ENCODE assay signal across 10 cellular contexts in genomic region chr14:95490727-95491451, GRCh38. TPM values are rescaled to one million over a fixed set of nuclear protein-coding genes. Genes with fewer than 3 reads are reported as not detected.
A peak's percentile ranks its signal among the peaks of the same experiment; 100 is the strongest.
DNase-seq lines count a peak whose midpoint lies in the region; ATAC-seq and TF ChIP-seq lines count a peak whose summit lies in the region.
"Had no signal": no experiment of that assay in that cellular context is flagged by ENCODE, and none has a peak within 500 bp of the region (broad histone marks: within the 10 kb centered on the region; RNA-seq: fewer than 3 reads in every experiment).

No MANE protein-coding gene starts in this region.

- H3K9me3 ChIP-seq in GM23248 (ENCODE audit: low read depth) (no peaks in the 10 kb centered on the region), heart left ventricle (no peaks in the 10 kb centered on the region), gastrocnemius medialis (no peaks in the 10 kb centered on the region)
- H3K9me3 ChIP-seq: body of pancreas had no signal

- H3K27ac ChIP-seq in GM23248 (no peak overlapping the region), heart left ventricle (peak overlapping the region in 4 of 12 donors; percentile 6 to 54 (median 40)), gastrocnemius medialis (peak overlapping the region in 3 of 4 donors; percentile 49 to 88 (median 81))
- H3K27ac ChIP-seq: body of pancreas had no signal

- no peak overlapping the region for H3K4me2 ChIP-seq in GM23248 (ENCODE audit: unreplicated experiment)

- in situ Hi-C loops in GM23248 (cut with MboI), result no loop called here
- in situ Hi-C loops in gastrocnemius medialis (cut with MboI; ENCODE audit: low sequenced_read_pairs in 4 of 4), result no loop called here

- H3K4me1 ChIP-seq in GM23248 (ENCODE audit: insufficient read depth) (0 out of 2 replicates have a peak, but pooled peaks cover 6% of the 10 kb centered on the region), heart left ventricle (peaks cover 0 to 54% (median 29%) of the 10 kb centered on the region in 12 donors), gastrocnemius medialis (peaks cover 27 to 31% of the 10 kb centered on the region in 2 donors)
- H3K4me1 ChIP-seq: body of pancreas had no signal

- TF ChIP-seq CTCF in heart left ventricle (IDR thresholded peaks at IDR 0.05), result no peak
- no peak for TF ChIP-seq CTCF in gastrocnemius medialis (IDR thresholded peaks at IDR 0.05 in 4 of 5, conservative IDR thresholded peaks at IDR 0.05 in 1 of 5)

- H3K9me2 ChIP-seq in GM23248 (ENCODE audit: insufficient read depth), result no peaks in the 10 kb centered on the region

- peaks cover 35% of the 10 kb centered on the region for H3K36me3 Mint-ChIP-seq in activated T-helper 1 cell treated with anti-CD3 and anti-CD28 coated beads, Interleukin-12 subunit alpha, Interleukin-12 subunit beta, Interleukin-2, Interleukin-4 antibody, amounts not matched to agents 30 ng/mL and 10 ng/mL and 1 ng/mL, durations not matched to agents 14 hours and 24 hours and 36 hours (ENCODE audit: low read depth)

- no peak overlapping the region for H3K4me3 Mint-ChIP-seq in activated T-helper 1 cell treated with anti-CD3 and anti-CD28 coated beads, Interleukin-12 subunit alpha, Interleukin-12 subunit beta, Interleukin-2, Interleukin-4 antibody, amounts not matched to agents 30 ng/mL and 10 ng/mL and 1 ng/mL, durations not matched to agents 14 hours and 24 hours and 36 hours

- no peaks in the 10 kb centered on the region for H3K27me3 Mint-ChIP-seq in activated T-helper 1 cell treated with anti-CD3 and anti-CD28 coated beads, Interleukin-12 subunit alpha, Interleukin-12 subunit beta, Interleukin-2, Interleukin-4 antibody, amounts not matched to agents 30 ng/mL and 10 ng/mL and 1 ng/mL, durations not matched to agents 14 hours and 24 hours and 36 hours (ENCODE audit: insufficient read depth)

- no peaks in the 10 kb centered on the region for H3K36me3 ChIP-seq in GM23248 (ENCODE audit: low read depth)
- H3K36me3 ChIP-seq in heart left ventricle, result peaks cover 0 to 8% (median 0%) of the 10 kb centered on the region in 9 donors
- no peaks in the 10 kb centered on the region for H3K36me3 ChIP-seq in gastrocnemius medialis

- peaks cover 7% of the 10 kb centered on the region for H3K9me3 Mint-ChIP-seq in activated T-helper 1 cell treated with anti-CD3 and anti-CD28 coated beads, Interleukin-12 subunit alpha, Interleukin-12 subunit beta, Interleukin-2, Interleukin-4 antibody, amounts not matched to agents 30 ng/mL and 10 ng/mL and 1 ng/mL, durations not matched to agents 14 hours and 24 hours and 36 hours

- peaks cover 46% of the 10 kb centered on the region for H3K4me1 Mint-ChIP-seq in activated T-helper 1 cell treated with anti-CD3 and anti-CD28 coated beads, Interleukin-12 subunit alpha, Interleukin-12 subunit beta, Interleukin-2, Interleukin-4 antibody, amounts not matched to agents 30 ng/mL and 10 ng/mL and 1 ng/mL, durations not matched to agents 14 hours and 24 hours and 36 hours (ENCODE audit: low read depth)

- no peaks in the 10 kb centered on the region for H3K79me2 ChIP-seq in GM23248 (ENCODE audit: insufficient read depth)

- H3K9ac ChIP-seq in GM23248, result no peak overlapping the region

- no peak overlapping the region for H2AFZ ChIP-seq in GM23248

- H3K27ac Mint-ChIP-seq in activated T-helper 1 cell treated with anti-CD3 and anti-CD28 coated beads, Interleukin-12 subunit alpha, Interleukin-12 subunit beta, Interleukin-2, Interleukin-4 antibody, amounts not matched to agents 30 ng/mL and 10 ng/mL and 1 ng/mL, durations not matched to agents 14 hours and 24 hours and 36 hours, result peak overlapping the region; percentile 27

- WGBS in GM23248 (ENCODE audit: low coverage in 1 of 2, low lambda C conversion rate in 2 of 2, missing lambda C conversion rate in 2 of 2), 2 experiments, result 36 to 38% methylated on average over 10 of the region's 10 CpGs
- 60 to 85% (median 75%) methylated on average over 8 to 10 of the region's 10 CpGs for WGBS in heart left ventricle, 4 donors

- H3F3A ChIP-seq in GM23248 (ENCODE audit: insufficient read depth), result no peaks in the 10 kb centered on the region

- H3K27me3 ChIP-seq in GM23248 (replicated peaks; ENCODE audit: insufficient read depth), result no peaks in the 10 kb centered on the region
- no peaks in the 10 kb centered on the region for H3K27me3 ChIP-seq in heart left ventricle
- no peaks in the 10 kb centered on the region for H3K27me3 ChIP-seq in gastrocnemius medialis
- H3K27me3 ChIP-seq: body of pancreas had no signal

- no peaks in the 10 kb centered on the region for H4K20me1 ChIP-seq in GM23248 (ENCODE audit: insufficient read depth)

- H3K4me3 ChIP-seq in GM23248 (no peak overlapping the region), heart left ventricle (no peak overlapping the region), gastrocnemius medialis (no peak overlapping the region)
- H3K4me3 ChIP-seq: body of pancreas, GM12878 had no signal

- TF ChIP-seq POLR2A in heart left ventricle (IDR thresholded peaks at IDR 0.05) (no peak), gastrocnemius medialis (IDR thresholded peaks at IDR 0.05) (no peak)

- ATAC-seq in heart left ventricle, result peak in 3 of 4 donors; percentile 49 to 64 (median 51)
- ATAC-seq in gastrocnemius medialis, result peak in 1 of 2 donors; percentile 31
- ATAC-seq in HG03196 (IDR thresholded peaks at IDR 0.05; ENCODE audit: unreplicated experiment), result no peak
- ATAC-seq in stimulated activated naive CD8-positive, alpha-beta T cell treated with anti-CD3 and anti-CD28 coated beads, Interleukin-15, Interleukin-2, amounts not matched to agents 100 U/mL and 50 U/mL, for 24 hours, result no peak
- ATAC-seq: body of pancreas, GM12878 had no signal

- DNase-seq in GM23248, result peak; percentile 28
- DNase-seq in activated T-helper 1 cell treated with anti-CD3 and anti-CD28 coated beads, Interleukin-12 subunit alpha, Interleukin-12 subunit beta, Interleukin-2, Interleukin-4 antibody, amounts not matched to agents 30 ng/mL and 10 ng/mL and 1 ng/mL, durations not matched to agents 14 hours and 24 hours and 36 hours (ENCODE audit: low spot score), result no peak
- DNase-seq in heart left ventricle, result peak in 1 of 5 donors; percentile 64
- peak in 1 of 2 donors; percentile 30 for DNase-seq in gastrocnemius medialis
- DNase-seq in stimulated activated naive CD8-positive, alpha-beta T cell treated with anti-CD3 and anti-CD28 coated beads, Interleukin-15, Interleukin-2, amounts not matched to agents 100 U/mL and 50 U/mL, for 24 hours, result no peak
- DNase-seq in NCI-H2029 treated with DMSO at 0.1 percent for 48 hours (lab: John Stamatoyannopoulos, UW), result no peak
- no peak for DNase-seq in NCI-H446 treated with DMSO at 0.1 percent for 48 hours (lab: John Stamatoyannopoulos, UW)
- DNase-seq: body of pancreas had no signal

- intact Hi-C loops in activated T-helper 1 cell treated with anti-CD3 and anti-CD28 coated beads, Interleukin-12 subunit alpha, Interleukin-12 subunit beta, Interleukin-2, Interleukin-4 antibody, amounts not matched to agents 30 ng/mL and 10 ng/mL and 1 ng/mL, durations not matched to agents 14 hours and 24 hours and 36 hours (cut with micrococcal nuclease), result no loop called here
- intact Hi-C loops in heart left ventricle (cut with DNase I) (no loop called here), gastrocnemius medialis (cut with DNase I; ENCODE audit: low total_unique reads) (no loop called here)

RNA-seq across cellular contexts. Expression of gene SYNE3, which starts 25.6 kb away (rescaled TPM):
- 3.8 and 4.8 TPM in 2 replicates for total RNA-seq in GM23248 (2014; rRNA removed; shearing (Covaris generic))
- polyA plus RNA-seq in GM23248 (2016; fragmentation: Nextera tagmentation; extraction: Ambion mirVana), result 1.2 TPM in 2 replicates
- total RNA-seq in activated T-helper 1 cell treated with anti-CD3 and anti-CD28 coated beads, Interleukin-12 subunit alpha, Interleukin-12 subunit beta, Interleukin-2, Interleukin-4 antibody, amounts not matched to agents 30 ng/mL and 10 ng/mL and 1 ng/mL, durations not matched to agents 14 hours and 24 hours and 36 hours, result 42.6 and 44.1 TPM in 2 replicates
- total RNA-seq in heart left ventricle, result 10 to 100 TPM in 5 of 9 donors, 1 to 10 TPM in 4; 6.2 to 16.9 (median 10.3) TPM
- polyA plus RNA-seq in heart left ventricle, result 1 to 10 TPM; 3.1 to 3.9 TPM
- total RNA-seq in gastrocnemius medialis, result 1 to 10 TPM; 4.7 to 7.1 (median 5.1) TPM

RNA-seq across cellular contexts. Expression of gene GLRX5, which starts 44.0 kb away (rescaled TPM):
- 38.6 and 46.0 TPM in 2 replicates for total RNA-seq in GM23248 (2014; rRNA removed; shearing (Covaris generic))
- polyA plus RNA-seq in GM23248 (2016; fragmentation: Nextera tagmentation; extraction: Ambion mirVana), result 48.7 and 48.9 TPM in 2 replicates
- 46.7 and 48.9 TPM in 2 replicates for total RNA-seq in activated T-helper 1 cell treated with anti-CD3 and anti-CD28 coated beads, Interleukin-12 subunit alpha, Interleukin-12 subunit beta, Interleukin-2, Interleukin-4 antibody, amounts not matched to agents 30 ng/mL and 10 ng/mL and 1 ng/mL, durations not matched to agents 14 hours and 24 hours and 36 hours
- 100 to 1,000 TPM in 1 of 9 donors, 10 to 100 TPM in 8; 60.8 to 113 (median 78.5) TPM for total RNA-seq in heart left ventricle
- 10 to 100 TPM; 64.4 to 98.3 TPM for polyA plus RNA-seq in heart left ventricle
- 10 to 100 TPM; 28.0 to 83.2 (median 74.0) TPM for total RNA-seq in gastrocnemius medialis

Comparison
In these comparisons a context has a peak if more than half of its experiments do, and no peak if none do; other contexts are left out.
1. ATAC-seq: peak in heart left ventricle (3 of 4); none in HG03196 (single experiment) and stimulated activated naive CD8-positive, alpha-beta T cell treated with anti-CD3 and anti-CD28 coated beads, Interleukin-15, Interleukin-2, amounts not matched to agents 100 U/mL and 50 U/mL, for 24 hours (single experiment).